In the genomic region with DNA sequence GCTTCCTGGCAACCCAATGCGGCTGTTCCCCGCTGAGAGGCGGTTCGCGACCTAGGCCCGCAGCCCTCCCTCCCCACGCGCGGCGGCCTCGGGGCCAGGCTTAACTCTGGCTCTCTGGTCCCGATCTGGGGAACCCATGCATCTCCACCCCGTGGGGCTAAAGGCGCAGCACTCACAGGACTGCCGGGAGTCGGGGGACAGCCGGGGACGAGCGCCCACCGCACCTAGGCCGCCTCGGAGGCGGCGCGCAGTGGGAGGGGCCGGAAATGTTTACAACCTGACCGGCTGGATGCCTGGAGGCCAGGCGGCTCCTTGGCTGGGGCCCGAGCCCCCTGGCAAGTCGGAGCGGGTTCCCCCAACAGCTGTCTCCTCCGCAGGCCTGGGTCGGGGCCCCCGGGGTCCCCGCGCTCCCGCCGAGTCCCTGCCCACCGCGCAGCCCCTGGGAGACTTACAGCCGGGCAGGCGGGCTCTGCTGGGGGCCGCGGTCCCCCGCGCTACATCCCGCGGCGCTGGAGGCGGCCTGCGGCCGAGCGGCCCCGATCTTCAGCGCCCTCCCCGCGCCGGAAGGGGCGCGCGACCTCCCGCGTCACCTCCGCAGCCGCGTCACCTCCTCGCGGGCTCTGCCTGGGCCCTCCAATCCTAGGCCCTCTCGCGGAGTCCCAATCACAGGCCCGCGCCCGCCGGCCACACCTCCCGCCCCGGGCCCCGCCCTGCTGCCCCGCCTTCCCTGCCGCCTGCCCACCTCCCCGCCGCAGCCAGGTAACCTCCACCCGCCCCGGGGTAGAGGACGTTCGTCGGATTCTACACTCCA, we compare ENCODE assay signal across 1 cellular context.
TF ChIP-seq lines count a peak whose summit lies in the region.

A gene with protein sequence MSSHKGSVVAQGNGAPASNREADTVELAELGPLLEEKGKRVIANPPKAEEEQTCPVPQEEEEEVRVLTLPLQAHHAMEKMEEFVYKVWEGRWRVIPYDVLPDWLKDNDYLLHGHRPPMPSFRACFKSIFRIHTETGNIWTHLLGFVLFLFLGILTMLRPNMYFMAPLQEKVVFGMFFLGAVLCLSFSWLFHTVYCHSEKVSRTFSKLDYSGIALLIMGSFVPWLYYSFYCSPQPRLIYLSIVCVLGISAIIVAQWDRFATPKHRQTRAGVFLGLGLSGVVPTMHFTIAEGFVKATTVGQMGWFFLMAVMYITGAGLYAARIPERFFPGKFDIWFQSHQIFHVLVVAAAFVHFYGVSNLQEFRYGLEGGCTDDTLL (minus strand): TSS at position 580 of the 811 bp plus-strand sequence. CDS start 7,242 bp downstream, outside the sequence.

TF ChIP-seq in GM23338, 12 proteins besides CTCF, POLR2A, EP300 and RAD21 (continued from another document):
- TF ChIP-seq, protein P1, sequence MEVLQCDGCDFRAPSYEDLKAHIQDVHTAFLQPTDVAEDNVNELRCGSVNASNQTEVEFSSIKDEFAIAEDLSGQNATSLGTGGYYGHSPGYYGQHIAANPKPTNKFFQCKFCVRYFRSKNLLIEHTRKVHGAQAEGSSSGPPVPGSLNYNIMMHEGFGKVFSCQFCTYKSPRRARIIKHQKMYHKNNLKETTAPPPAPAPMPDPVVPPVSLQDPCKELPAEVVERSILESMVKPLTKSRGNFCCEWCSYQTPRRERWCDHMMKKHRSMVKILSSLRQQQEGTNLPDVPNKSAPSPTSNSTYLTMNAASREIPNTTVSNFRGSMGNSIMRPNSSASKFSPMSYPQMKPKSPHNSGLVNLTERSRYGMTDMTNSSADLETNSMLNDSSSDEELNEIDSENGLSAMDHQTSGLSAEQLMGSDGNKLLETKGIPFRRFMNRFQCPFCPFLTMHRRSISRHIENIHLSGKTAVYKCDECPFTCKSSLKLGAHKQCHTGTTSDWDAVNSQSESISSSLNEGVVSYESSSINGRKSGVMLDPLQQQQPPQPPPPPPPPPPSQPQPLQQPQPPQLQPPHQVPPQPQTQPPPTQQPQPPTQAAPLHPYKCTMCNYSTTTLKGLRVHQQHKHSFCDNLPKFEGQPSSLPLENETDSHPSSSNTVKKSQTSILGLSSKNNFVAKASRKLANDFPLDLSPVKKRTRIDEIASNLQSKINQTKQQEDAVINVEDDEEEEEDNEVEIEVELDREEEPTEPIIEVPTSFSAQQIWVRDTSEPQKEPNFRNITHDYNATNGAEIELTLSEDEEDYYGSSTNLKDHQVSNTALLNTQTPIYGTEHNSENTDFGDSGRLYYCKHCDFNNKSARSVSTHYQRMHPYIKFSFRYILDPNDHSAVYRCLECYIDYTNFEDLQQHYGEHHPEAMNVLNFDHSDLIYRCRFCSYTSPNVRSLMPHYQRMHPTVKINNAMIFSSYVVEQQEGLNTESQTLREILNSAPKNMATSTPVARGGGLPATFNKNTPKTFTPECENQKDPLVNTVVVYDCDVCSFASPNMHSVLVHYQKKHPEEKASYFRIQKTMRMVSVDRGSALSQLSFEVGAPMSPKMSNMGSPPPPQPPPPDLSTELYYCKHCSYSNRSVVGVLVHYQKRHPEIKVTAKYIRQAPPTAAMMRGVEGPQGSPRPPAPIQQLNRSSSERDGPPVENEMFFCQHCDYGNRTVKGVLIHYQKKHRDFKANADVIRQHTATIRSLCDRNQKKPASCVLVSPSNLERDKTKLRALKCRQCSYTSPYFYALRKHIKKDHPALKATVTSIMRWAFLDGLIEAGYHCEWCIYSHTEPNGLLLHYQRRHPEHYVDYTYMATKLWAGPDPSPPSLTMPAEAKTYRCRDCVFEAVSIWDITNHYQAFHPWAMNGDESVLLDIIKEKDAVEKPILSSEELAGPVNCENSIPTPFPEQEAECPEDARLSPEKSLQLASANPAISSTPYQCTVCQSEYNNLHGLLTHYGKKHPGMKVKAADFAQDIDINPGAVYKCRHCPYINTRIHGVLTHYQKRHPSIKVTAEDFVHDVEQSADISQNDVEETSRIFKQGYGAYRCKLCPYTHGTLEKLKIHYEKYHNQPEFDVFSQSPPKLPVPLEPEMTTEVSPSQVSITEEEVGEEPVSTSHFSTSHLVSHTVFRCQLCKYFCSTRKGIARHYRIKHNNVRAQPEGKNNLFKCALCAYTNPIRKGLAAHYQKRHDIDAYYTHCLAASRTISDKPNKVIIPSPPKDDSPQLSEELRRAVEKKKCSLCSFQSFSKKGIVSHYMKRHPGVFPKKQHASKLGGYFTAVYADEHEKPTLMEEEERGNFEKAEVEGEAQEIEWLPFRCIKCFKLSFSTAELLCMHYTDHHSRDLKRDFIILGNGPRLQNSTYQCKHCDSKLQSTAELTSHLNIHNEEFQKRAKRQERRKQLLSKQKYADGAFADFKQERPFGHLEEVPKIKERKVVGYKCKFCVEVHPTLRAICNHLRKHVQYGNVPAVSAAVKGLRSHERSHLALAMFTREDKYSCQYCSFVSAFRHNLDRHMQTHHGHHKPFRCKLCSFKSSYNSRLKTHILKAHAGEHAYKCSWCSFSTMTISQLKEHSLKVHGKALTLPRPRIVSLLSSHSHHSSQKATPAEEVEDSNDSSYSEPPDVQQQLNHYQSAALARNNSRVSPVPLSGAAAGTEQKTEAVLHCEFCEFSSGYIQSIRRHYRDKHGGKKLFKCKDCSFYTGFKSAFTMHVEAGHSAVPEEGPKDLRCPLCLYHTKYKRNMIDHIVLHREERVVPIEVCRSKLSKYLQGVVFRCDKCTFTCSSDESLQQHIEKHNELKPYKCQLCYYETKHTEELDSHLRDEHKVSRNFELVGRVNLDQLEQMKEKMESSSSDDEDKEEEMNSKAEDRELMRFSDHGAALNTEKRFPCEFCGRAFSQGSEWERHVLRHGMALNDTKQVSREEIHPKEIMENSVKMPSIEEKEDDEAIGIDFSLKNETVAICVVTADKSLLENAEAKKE (CRISPR knock-in tag; IDR thresholded peaks at IDR 0.05), result no peak
- TF ChIP-seq, protein P2, sequence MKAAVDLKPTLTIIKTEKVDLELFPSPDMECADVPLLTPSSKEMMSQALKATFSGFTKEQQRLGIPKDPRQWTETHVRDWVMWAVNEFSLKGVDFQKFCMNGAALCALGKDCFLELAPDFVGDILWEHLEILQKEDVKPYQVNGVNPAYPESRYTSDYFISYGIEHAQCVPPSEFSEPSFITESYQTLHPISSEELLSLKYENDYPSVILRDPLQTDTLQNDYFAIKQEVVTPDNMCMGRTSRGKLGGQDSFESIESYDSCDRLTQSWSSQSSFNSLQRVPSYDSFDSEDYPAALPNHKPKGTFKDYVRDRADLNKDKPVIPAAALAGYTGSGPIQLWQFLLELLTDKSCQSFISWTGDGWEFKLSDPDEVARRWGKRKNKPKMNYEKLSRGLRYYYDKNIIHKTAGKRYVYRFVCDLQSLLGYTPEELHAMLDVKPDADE (IDR thresholded peaks at IDR 0.05), result peak; percentile 48; the same call in 1 of the 2 replicates
TF ChIP-seq in GM23338: peak in this region for 3.
